In the genomic region with DNA sequence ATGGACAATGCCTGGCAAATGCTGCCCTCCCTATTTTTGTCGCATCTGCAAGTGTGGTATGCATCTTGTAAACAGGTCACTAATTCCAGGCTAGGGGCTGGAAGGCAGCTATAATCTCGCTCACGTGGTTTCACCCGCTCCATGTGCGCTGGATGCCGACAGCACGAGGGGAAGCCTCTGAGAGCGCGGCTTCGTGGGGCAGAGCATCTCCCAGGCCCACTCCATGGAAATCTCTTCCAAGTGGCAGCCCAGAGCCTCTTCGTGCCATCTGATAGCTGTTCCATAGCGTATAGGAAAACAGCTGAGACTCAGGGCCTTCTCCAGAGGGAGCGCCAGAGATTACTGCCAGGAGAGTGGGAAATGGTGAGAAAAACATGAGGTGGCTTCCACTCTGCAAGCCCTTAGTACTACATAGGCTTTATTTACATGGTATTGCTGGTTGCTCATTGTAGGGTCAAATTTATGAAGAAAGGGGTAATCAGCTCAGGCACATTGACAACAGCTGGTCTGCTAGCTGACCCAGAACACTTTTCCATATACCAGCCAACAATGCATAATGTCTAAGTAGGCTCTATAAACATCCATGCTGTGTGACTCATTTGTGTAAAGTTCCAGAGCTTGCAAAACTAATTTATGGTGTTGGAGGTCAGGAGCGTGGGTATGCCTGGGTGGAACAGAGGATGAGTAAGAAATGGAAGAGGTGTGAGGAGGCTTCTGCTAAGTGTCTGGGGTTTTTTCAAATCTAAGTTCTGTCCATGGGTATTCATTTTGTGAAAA, we compare ENCODE assay signal across 12 cellular contexts.
DNase-seq lines count a peak whose midpoint lies in the region; ATAC-seq and TF ChIP-seq lines count a peak whose summit lies in the region.
"Had no signal": no experiment of that assay in that cellular context is flagged by ENCODE, and none has a peak within 500 bp of the region (broad histone marks: within the 10 kb centered on the region; RNA-seq: fewer than 3 reads in every experiment).

No MANE protein-coding gene starts in this region.

- H3K27ac ChIP-seq in fibroblast of lung (ENCODE audit: insufficient read depth, low read length): no peak overlapping the region
- H3K27ac ChIP-seq in effector memory CD4-positive, alpha-beta T cell (ENCODE audit: insufficient read depth, low read length, poor library complexity, severe bottlenecking): no peak overlapping the region
- H3K27ac ChIP-seq: C4-2B, KMS-11, suprapubic skin had no signal

- H3K27me3 Mint-ChIP-seq in activated naive CD4-positive, alpha-beta T cell treated with anti-CD3 and anti-CD28 coated beads for 36 hours (ENCODE audit: low read depth): no peaks in the 10 kb centered on the region
- no peaks in the 10 kb centered on the region for H3K27me3 Mint-ChIP-seq in stimulated activated naive CD8-positive, alpha-beta T cell treated with anti-CD3 and anti-CD28 coated beads, Interleukin-15, amount 100 ng/mL, for 72 hours

- peaks cover 66% of the 10 kb centered on the region for H3K4me1 Mint-ChIP-seq in activated naive CD4-positive, alpha-beta T cell treated with anti-CD3 and anti-CD28 coated beads for 36 hours (ENCODE audit: low read depth)
- H3K4me1 Mint-ChIP-seq in stimulated activated naive CD8-positive, alpha-beta T cell treated with anti-CD3 and anti-CD28 coated beads, Interleukin-15, amount 100 ng/mL, for 72 hours: peaks cover 63% of the 10 kb centered on the region

- DNase-seq in activated naive CD4-positive, alpha-beta T cell treated with anti-CD3 and anti-CD28 coated beads for 36 hours: peak; percentile 51
- DNase-seq in activated naive CD4-positive, alpha-beta T cell (lab: John Stamatoyannopoulos, UW): no peak
- DNase-seq in SW480 (ENCODE audit: low spot score) (peak; percentile 41), fibroblast of lung (ENCODE audit: low read depth in 2 of 2) (peak; percentile 92 to 95), H7 (no peak), ecto neural progenitor cell (ENCODE audit: low spot score) (no peak)
- DNase-seq in stimulated activated naive CD8-positive, alpha-beta T cell treated with anti-CD3 and anti-CD28 coated beads, Interleukin-15, amount 100 ng/mL, for 72 hours: peak in 1 of 2 donors; percentile 37
- no peak for DNase-seq in effector memory CD4-positive, alpha-beta T cell
- DNase-seq: amygdala had no signal

- peak overlapping the region; percentile 16 for H3K27ac Mint-ChIP-seq in activated naive CD4-positive, alpha-beta T cell treated with anti-CD3 and anti-CD28 coated beads for 36 hours
- H3K27ac Mint-ChIP-seq in stimulated activated naive CD8-positive, alpha-beta T cell treated with anti-CD3 and anti-CD28 coated beads, Interleukin-15, amount 100 ng/mL, for 72 hours: no peak overlapping the region

- CTCF ChIA-PET in activated naive CD4-positive, alpha-beta T cell treated with anti-CD3 and anti-CD28 coated beads for 36 hours (lab: Charles Lee): interaction anchor here (0.6 to 1.1 kb wide), 2 partner anchors 18 to 163 kb away, joined by 3 to 4 read pairs; no protein-coding TSS in a partner anchor

- TF ChIP-seq CTCF in fibroblast of lung (conservative IDR thresholded peaks at IDR 0.05 in 1 of 2, IDR thresholded peaks at IDR 0.05 in 1 of 2; ENCODE audit: low read depth in 1 of 2, low read length in 2 of 2): peak in 1 of 2 donors; percentile 6

- H4K20me1 ChIP-seq in fibroblast of lung (ENCODE audit: control insufficient read depth, extremely low read depth, insufficient read depth, low read length): no peaks in the 10 kb centered on the region

- no peak overlapping the region for H3K4me3 ChIP-seq in fibroblast of lung (replicated peaks in 1 of 4; ENCODE audit: control extremely low read depth in 1 of 4, insufficient read depth in 1 of 4, low read depth in 3 of 4, low read length in 4 of 4)
- no peak overlapping the region for H3K4me3 ChIP-seq in H7 (ENCODE audit: insufficient read depth, low read depth, low read length)
- H3K4me3 ChIP-seq in effector memory CD4-positive, alpha-beta T cell (ENCODE audit: insufficient read depth, low read depth, low read length, poor library complexity, severe bottlenecking): no peak overlapping the region
- H3K4me3 ChIP-seq: suprapubic skin had no signal

- intact Hi-C loops in activated naive CD4-positive, alpha-beta T cell treated with anti-CD3 and anti-CD28 coated beads for 36 hours (cut with micrococcal nuclease): loop anchor here (1.0 to 5.0 kb wide), 3 partner anchors 11 to 124 kb away; no protein-coding TSS in a partner anchor

- H3K4me3 Mint-ChIP-seq in activated naive CD4-positive, alpha-beta T cell treated with anti-CD3 and anti-CD28 coated beads for 36 hours: no peak overlapping the region
- H3K4me3 Mint-ChIP-seq in stimulated activated naive CD8-positive, alpha-beta T cell treated with anti-CD3 and anti-CD28 coated beads, Interleukin-15, amount 100 ng/mL, for 72 hours: no peak overlapping the region

- H3K36me3 Mint-ChIP-seq in activated naive CD4-positive, alpha-beta T cell treated with anti-CD3 and anti-CD28 coated beads for 36 hours (ENCODE audit: low read depth): no peaks in the 10 kb centered on the region

- H3K79me2 ChIP-seq in fibroblast of lung (ENCODE audit: control insufficient read depth, insufficient read depth, low read length): no peaks in the 10 kb centered on the region

- no peaks in the 10 kb centered on the region for H3K27me3 ChIP-seq in fibroblast of lung (ENCODE audit: control insufficient read depth, insufficient read depth, low read length)
- no peaks in the 10 kb centered on the region for H3K27me3 ChIP-seq in H7 (ENCODE audit: control insufficient read depth, insufficient read depth, low read length)
- no peaks in the 10 kb centered on the region for H3K27me3 ChIP-seq in effector memory CD4-positive, alpha-beta T cell (replicated peaks; ENCODE audit: control insufficient read depth, insufficient read depth, low read length, poor library complexity, severe bottlenecking)

- ATAC-seq in stimulated activated naive CD8-positive, alpha-beta T cell treated with anti-CD3 and anti-CD28 coated beads, Interleukin-15, amount 100 ng/mL, for 72 hours: peak; percentile 76

- no peak overlapping the region for H3K9ac ChIP-seq in fibroblast of lung (ENCODE audit: insufficient read depth, low read length)
- H3K9ac ChIP-seq: KMS-11 had no signal

- no peak overlapping the region for H3K4me2 ChIP-seq in fibroblast of lung (ENCODE audit: extremely low read depth, insufficient read depth, low read length)
- H3K4me2 ChIP-seq: KMS-11 had no signal

- H3K36me3 ChIP-seq in fibroblast of lung (ENCODE audit: control insufficient read depth, insufficient read depth, low read length) (no peaks in the 10 kb centered on the region), H7 (replicated peaks; ENCODE audit: control insufficient read depth, insufficient read depth, low read length) (no peaks in the 10 kb centered on the region)
- H3K36me3 ChIP-seq in effector memory CD4-positive, alpha-beta T cell (ENCODE audit: control insufficient read depth, insufficient read depth, low read length): no peaks in the 10 kb centered on the region
- H3K36me3 ChIP-seq: suprapubic skin had no signal

- no peaks in the 10 kb centered on the region for H3K4me1 ChIP-seq in fibroblast of lung (ENCODE audit: control insufficient read depth, extremely low read depth, insufficient read depth, low read length)
- H3K4me1 ChIP-seq in effector memory CD4-positive, alpha-beta T cell (ENCODE audit: control insufficient read depth, insufficient read depth, low read length, poor library complexity, severe bottlenecking): peaks cover 5% of the 10 kb centered on the region
- H3K4me1 ChIP-seq: suprapubic skin had no signal

- no peaks in the 10 kb centered on the region for H3K9me3 ChIP-seq in fibroblast of lung (ENCODE audit: control insufficient read depth, insufficient read depth, low read depth, low read length)
- H3K9me3 ChIP-seq in effector memory CD4-positive, alpha-beta T cell (ENCODE audit: control insufficient read depth, low read length): no peaks in the 10 kb centered on the region
- H3K9me3 ChIP-seq: suprapubic skin had no signal

- no peak overlapping the region for H2AFZ ChIP-seq in fibroblast of lung (ENCODE audit: low read length)

- no peaks in the 10 kb centered on the region for H3K9me3 Mint-ChIP-seq in activated naive CD4-positive, alpha-beta T cell treated with anti-CD3 and anti-CD28 coated beads for 36 hours
- H3K9me3 Mint-ChIP-seq in stimulated activated naive CD8-positive, alpha-beta T cell treated with anti-CD3 and anti-CD28 coated beads, Interleukin-15, amount 100 ng/mL, for 72 hours: no peaks in the 10 kb centered on the region

Comparison
In these comparisons a context has a peak if more than half of its experiments do, and no peak if none do; other contexts are left out.
1. DNase-seq: peak in activated naive CD4-positive, alpha-beta T cell treated with anti-CD3 and anti-CD28 coated beads for 36 hours (single experiment), SW480 (single experiment) and fibroblast of lung (2 of 2); none in activated naive CD4-positive, alpha-beta T cell (0 of 4), H7 (single experiment), ecto neural progenitor cell (single experiment) and effector memory CD4-positive, alpha-beta T cell (0 of 3).